Comparison of ENCODE assay signal across 26 cellular contexts in genomic region chr5:134620634-134621033, GRCh38.
"Had no signal": no experiment of that assay in that cellular context is flagged by ENCODE, and none has a peak within 500 bp of the region (broad histone marks: within the 10 kb centered on the region; RNA-seq: fewer than 3 reads in every experiment).

No MANE protein-coding gene starts in this region.

- H3K9me3 ChIP-seq: ascending aorta, body of pancreas, Peyer's patch had no signal

- H3K4me3 Mint-ChIP-seq: activated B cell treated with CpG ODN at 0.5 μM for 24 hours; activated CD4-positive, alpha-beta T cell treated with anti-CD3 and anti-CD28 coated beads, Interleukin-2, amount 10 ng/mL, durations not matched to agents 24 days and 14 days; activated CD8-positive, alpha-beta memory T cell treated with anti-CD3 and anti-CD28 coated beads, Interleukin-2, amount 10 ng/mL, durations not matched to agents 7 days and 5 days; activated naive CD8-positive, alpha-beta T cell treated with anti-CD3 and anti-CD28 coated beads, Interleukin-2, amount 50 U/mL, for 24 hours; activated T-cell treated with anti-CD3 and anti-CD28 coated beads, Interleukin-2, amount 50 U/mL, for 24 hours; T-helper 17 cell had no signal

- H3K27ac ChIP-seq: ascending aorta, body of pancreas, cardiac muscle cell, Peyer's patch, RWPE1 had no signal

- H3K4me3 ChIP-seq: ascending aorta, body of pancreas, cardiac muscle cell, Peyer's patch had no signal

- H3K27me3 Mint-ChIP-seq: activated B cell treated with CpG ODN at 0.5 μM for 24 hours; activated CD4-positive, alpha-beta T cell treated with anti-CD3 and anti-CD28 coated beads, Interleukin-2, amount 10 ng/mL, durations not matched to agents 24 days and 14 days; activated CD8-positive, alpha-beta memory T cell treated with anti-CD3 and anti-CD28 coated beads, Interleukin-2, amount 10 ng/mL, durations not matched to agents 7 days and 5 days; activated naive CD8-positive, alpha-beta T cell treated with anti-CD3 and anti-CD28 coated beads, Interleukin-2, amount 50 U/mL, for 24 hours; activated T-cell treated with anti-CD3 and anti-CD28 coated beads, Interleukin-2, amount 50 U/mL, for 24 hours; T-helper 17 cell had no signal

- H3K27me3 ChIP-seq: ascending aorta, body of pancreas, cardiac muscle cell, Peyer's patch had no signal

- H3K9me3 Mint-ChIP-seq: activated B cell treated with CpG ODN at 0.5 μM for 24 hours; activated CD4-positive, alpha-beta T cell treated with anti-CD3 and anti-CD28 coated beads, Interleukin-2, amount 10 ng/mL, durations not matched to agents 24 days and 14 days; activated naive CD4-positive, alpha-beta T cell treated with anti-CD3 and anti-CD28 coated beads, Interleukin-2, amount 50 U/mL, for 72 hours; activated naive CD8-positive, alpha-beta T cell treated with anti-CD3 and anti-CD28 coated beads, Interleukin-2, amount 50 U/mL, for 24 hours; activated T-cell treated with anti-CD3 and anti-CD28 coated beads, Interleukin-2, amount 50 U/mL, for 24 hours had no signal

- DNase-seq: activated B cell treated with CpG ODN at 0.5 μM for 24 hours; activated CD4-positive, alpha-beta T cell treated with anti-CD3 and anti-CD28 coated beads for 1 hour; activated CD4-positive, alpha-beta T cell treated with anti-CD3 and anti-CD28 coated beads, Interleukin-2, amount 10 ng/mL, durations not matched to agents 24 days and 14 days; activated CD4-positive, alpha-beta T cell treated with anti-CD3 and anti-CD28 coated beads, Interleukin-2, amount 50 U/mL, for 48 hours; activated CD8-positive, alpha-beta memory T cell treated with anti-CD3 and anti-CD28 coated beads, Interleukin-2, amount 10 ng/mL, durations not matched to agents 7 days and 5 days; activated effector memory CD4-positive, alpha-beta T cell treated with anti-CD3 and anti-CD28 coated beads, Interleukin-2, amount 50 U/mL, for 16 hours; activated naive CD4-positive, alpha-beta T cell treated with Interleukin-2 at 50 U/mL for 16 hours; activated naive CD8-positive, alpha-beta T cell treated with anti-CD3 and anti-CD28 coated beads, Interleukin-2, amount 50 U/mL, for 24 hours; activated T-cell treated with anti-CD3 and anti-CD28 coated beads, Interleukin-2, amount 50 U/mL, for 24 hours; amniotic stem cell; body of pancreas; MM.1S; NCI-H1105; NCI-H1436; NCI-H1694 treated with DMSO at 0.1 percent for 48 hours; NCI-H2029 treated with DMSO at 0.1 percent for 48 hours; NCI-H446; NCI-H524; Peyer's patch; Right ventricle myocardium superior; T-helper 17 cell; T-helper 9 cell had no signal

- H3K27ac Mint-ChIP-seq: activated B cell treated with CpG ODN at 0.5 μM for 24 hours; activated CD4-positive, alpha-beta T cell treated with anti-CD3 and anti-CD28 coated beads, Interleukin-2, amount 10 ng/mL, durations not matched to agents 24 days and 14 days; activated CD8-positive, alpha-beta memory T cell treated with anti-CD3 and anti-CD28 coated beads, Interleukin-2, amount 10 ng/mL, durations not matched to agents 7 days and 5 days; activated naive CD4-positive, alpha-beta T cell treated with anti-CD3 and anti-CD28 coated beads, Interleukin-2, amount 50 U/mL, for 72 hours; activated naive CD8-positive, alpha-beta T cell treated with anti-CD3 and anti-CD28 coated beads, Interleukin-2, amount 50 U/mL, for 24 hours; activated T-cell treated with anti-CD3 and anti-CD28 coated beads, Interleukin-2, amount 50 U/mL, for 24 hours; T-helper 17 cell had no signal

- ATAC-seq: activated CD8-positive, alpha-beta memory T cell treated with anti-CD3 and anti-CD28 coated beads, Interleukin-2, amount 10 ng/mL, durations not matched to agents 7 days and 5 days; activated naive CD4-positive, alpha-beta T cell treated with anti-CD3 and anti-CD28 coated beads, Interleukin-2, amount 50 U/mL, for 72 hours; activated naive CD8-positive, alpha-beta T cell treated with anti-CD3 and anti-CD28 coated beads, Interleukin-2, amount 50 U/mL, for 24 hours; body of pancreas; T-helper 17 cell had no signal
